In the genomic region with DNA sequence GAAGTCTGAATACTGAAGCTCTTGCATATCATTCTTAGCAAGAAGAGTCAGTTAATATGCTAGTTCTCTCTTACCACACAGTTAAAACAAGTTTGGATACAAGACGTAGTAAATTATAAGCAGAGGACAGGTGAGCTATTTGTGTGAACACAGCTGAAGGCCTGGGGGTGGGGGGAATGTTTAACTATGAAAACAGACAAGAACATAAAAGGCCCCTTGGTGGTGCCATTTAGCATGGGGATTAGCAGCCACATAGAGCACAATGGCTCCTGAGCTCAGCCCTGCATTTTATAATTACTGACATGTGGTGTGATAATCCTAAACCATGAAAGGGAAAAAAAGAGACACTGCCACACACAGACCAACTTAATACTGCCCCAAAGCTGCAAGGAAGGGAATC, we compare ENCODE assay signal across 10 cellular contexts.
DNase-seq lines count a peak whose midpoint lies in the region; ATAC-seq and TF ChIP-seq lines count a peak whose summit lies in the region.
"Had no signal": no experiment of that assay in that cellular context is flagged by ENCODE, and none has a peak within 500 bp of the region (broad histone marks: within the 10 kb centered on the region; RNA-seq: fewer than 3 reads in every experiment).

No MANE protein-coding gene starts in this region.

- H3K56ac ChIP-seq in mesendoderm (ENCODE audit: low read length), result no peak overlapping the region

- no peak overlapping the region for H4K5ac ChIP-seq in mesendoderm (ENCODE audit: low read length)

- peak overlapping the region in 7 of 8 donors; percentile 37 to 88 (median 64) for H3K27ac Mint-ChIP-seq in CD8-positive, alpha-beta memory T cell
- H3K27ac Mint-ChIP-seq: activated B cell treated with CpG ODN at 0.5 μM for 24 hours had no signal

- H2AK5ac ChIP-seq in mesendoderm (ENCODE audit: low read length), result no peak overlapping the region

- no peak overlapping the region for H3K9ac ChIP-seq in mesendoderm (ENCODE audit: low read length)

- H3K79me2 ChIP-seq in mesendoderm (ENCODE audit: control insufficient read depth, insufficient read depth, low read length), result no peaks in the 10 kb centered on the region

- no peak overlapping the region for H3K4me2 ChIP-seq in mesendoderm (ENCODE audit: low read length)

- H3K79me1 ChIP-seq in mesendoderm (ENCODE audit: low read length), result no peaks in the 10 kb centered on the region

- H3K9me3 Mint-ChIP-seq in CD8-positive, alpha-beta memory T cell, result no peaks in the 10 kb centered on the region
- H3K9me3 Mint-ChIP-seq: activated B cell treated with CpG ODN at 0.5 μM for 24 hours had no signal

- no peak overlapping the region for H4K8ac ChIP-seq in mesendoderm (ENCODE audit: low read depth, low read length)

- H3K36me3 ChIP-seq in CD8-positive, alpha-beta memory T cell (ENCODE audit: insufficient read depth, low read length), result no peaks in the 10 kb centered on the region
- H3K36me3 ChIP-seq in RWPE2 (ENCODE audit: low read depth) (no peaks in the 10 kb centered on the region), mesendoderm (ENCODE audit: control insufficient read depth, insufficient read depth, low read length) (no peaks in the 10 kb centered on the region)

- H3K18ac ChIP-seq in mesendoderm (ENCODE audit: low read length), result no peak overlapping the region

- POLR2A ChIA-PET in CD8-positive, alpha-beta memory T cell (lab: Charles Lee), result interaction anchor here (1.1 kb wide), 1 partner anchor 285 kb away, joined by 5 read pairs; no protein-coding TSS in a partner anchor

- H3K23ac ChIP-seq in mesendoderm (ENCODE audit: low read length), result no peak overlapping the region

- H3K4me1 ChIP-seq in CD8-positive, alpha-beta memory T cell (ENCODE audit: insufficient read depth, low read length), result peaks cover 26% of the 10 kb centered on the region
- H3K4me1 ChIP-seq in RWPE2 (ENCODE audit: insufficient read depth, poor library complexity, severe bottlenecking) (peaks cover 5% of the 10 kb centered on the region), mesendoderm (ENCODE audit: control insufficient read depth, low read depth, low read length) (peaks cover 10% of the 10 kb centered on the region)

- no CpG with 5 or more reads among the region's 1 CpG for WGBS in mesendoderm (ENCODE audit: extremely low coverage, insufficient coverage, low lambda C conversion rate)

- H2BK15ac ChIP-seq in mesendoderm (replicated peaks; ENCODE audit: low read depth), result no peak overlapping the region

- no peaks in the 10 kb centered on the region for H3K27me3 ChIP-seq in CD8-positive, alpha-beta memory T cell (ENCODE audit: insufficient read depth, low read length, poor library complexity, severe bottlenecking)
- H3K27me3 ChIP-seq in RWPE2 (ENCODE audit: insufficient read depth, poor library complexity, severe bottlenecking) (no peaks in the 10 kb centered on the region), mesendoderm (ENCODE audit: insufficient read depth, low read length, poor library complexity) (no peaks in the 10 kb centered on the region)

- H2BK120ac ChIP-seq in mesendoderm (ENCODE audit: low read depth, low read length), result no peak overlapping the region

- H3K4me3 ChIP-seq in CD8-positive, alpha-beta memory T cell (ENCODE audit: low read length), result no peak overlapping the region
- H3K4me3 ChIP-seq in LNCaP clone FGC (ENCODE audit: low read depth, low read length) (no peak overlapping the region), RWPE2 (ENCODE audit: severe bottlenecking) (no peak overlapping the region), mesendoderm (ENCODE audit: low read length) (no peak overlapping the region)

- no peak for ATAC-seq in RWPE2 (ENCODE audit: low read depth)
- no peak for ATAC-seq in GM21515 (IDR thresholded peaks at IDR 0.05; ENCODE audit: unreplicated experiment)
- ATAC-seq: left ventricle myocardium superior had no signal

- no peaks in the 10 kb centered on the region for H3K9me3 ChIP-seq in CD8-positive, alpha-beta memory T cell (ENCODE audit: low read length)
- H3K9me3 ChIP-seq in RWPE2 (ENCODE audit: severe bottlenecking), result no peaks in the 10 kb centered on the region

- H3K27ac ChIP-seq in CD8-positive, alpha-beta memory T cell (ENCODE audit: low read depth, low read length), result no peak overlapping the region
- H3K27ac ChIP-seq in RWPE2 (ENCODE audit: poor library complexity, severe bottlenecking) (no peak overlapping the region), mesendoderm (ENCODE audit: low read depth, low read length) (no peak overlapping the region)

- DNase-seq in CD8-positive, alpha-beta memory T cell, result no peak
- DNase-seq in LNCaP clone FGC (ENCODE audit: low read depth), result peak; percentile 41
- DNase-seq in RWPE2 (ENCODE audit: low spot score), result no peak
- DNase-seq in mesendoderm, result peak; percentile 77
- DNase-seq in GDM1 (lab: John Stamatoyannopoulos, UW), result no peak
- no peak for DNase-seq in SKM-1 treated with dmso at 0.1 percent for 144 hours (lab: John Stamatoyannopoulos, UW; ENCODE audit: unreplicated experiment)
- no peak for DNase-seq in nucleus accumbens (lab: John Stamatoyannopoulos, UW)
- DNase-seq: activated B cell treated with CpG ODN at 0.5 μM for 24 hours, left ventricle myocardium superior had no signal

- no peak overlapping the region for H3K4ac ChIP-seq in mesendoderm (ENCODE audit: low read depth, low read length)

- peak overlapping the region in 4 of 7 donors; percentile 16 to 64 (median 38) for H3K4me3 Mint-ChIP-seq in CD8-positive, alpha-beta memory T cell
- H3K4me3 Mint-ChIP-seq: activated B cell treated with CpG ODN at 0.5 μM for 24 hours had no signal

- no peak overlapping the region for H2BK5ac ChIP-seq in mesendoderm (ENCODE audit: low read length)

- no peaks in the 10 kb centered on the region for H3K27me3 Mint-ChIP-seq in CD8-positive, alpha-beta memory T cell
- H3K27me3 Mint-ChIP-seq: activated B cell treated with CpG ODN at 0.5 μM for 24 hours had no signal

- peak; percentile 27; the same call in 1 of the 2 replicates for TF ChIP-seq CTCF in LNCaP clone FGC (IDR thresholded peaks at IDR 0.05; ENCODE audit: control insufficient read depth, extremely low read depth, insufficient read depth)
- TF ChIP-seq CTCF in RWPE2 (IDR thresholded peaks at IDR 0.05; ENCODE audit: poor library complexity, severe bottlenecking), result peak; percentile 10

- H3K36me3 Mint-ChIP-seq in CD8-positive, alpha-beta memory T cell, result peaks cover 12 to 39% (median 20%) of the 10 kb centered on the region in 3 donors

- CTCF ChIA-PET in CD8-positive, alpha-beta memory T cell (lab: Charles Lee), result interaction anchor here (0.8 to 2.2 kb wide), 6 partner anchors 13 to 287 kb away, joined by 3 to 9 read pairs (median 4); partner anchors contain the start of gene TGFBR3

- peaks cover 44 to 55% (median 50%) of the 10 kb centered on the region in 3 donors for H3K4me1 Mint-ChIP-seq in CD8-positive, alpha-beta memory T cell
- H3K4me1 Mint-ChIP-seq: activated B cell treated with CpG ODN at 0.5 μM for 24 hours had no signal

Comparison
In these comparisons a context has a peak if more than half of its experiments do, and no peak if none do; other contexts are left out.
1. DNase-seq: peak in LNCaP clone FGC (single experiment) and mesendoderm (single experiment); none in CD8-positive, alpha-beta memory T cell (0 of 5), RWPE2 (single experiment), GDM1 (single experiment), SKM-1 treated with dmso at 0.1 percent for 144 hours (single experiment) and nucleus accumbens (0 of 56).